Comparison of ENCODE assay signal across 22 cellular contexts in genomic region chr3:75814797-75815196, GRCh38. TPM values are rescaled to one million over a fixed set of nuclear protein-coding genes. Genes with fewer than 3 reads are reported as not detected.
DNase-seq lines count a peak whose midpoint lies in the region; ATAC-seq, FAIRE-seq and TF ChIP-seq lines count a peak whose summit lies in the region.
"Had no signal": no experiment of that assay in that cellular context is flagged by ENCODE, and none has a peak within 500 bp of the region (broad histone marks: within the 10 kb centered on the region; RNA-seq: fewer than 3 reads in every experiment).

No MANE protein-coding gene starts in this region.

- CTCF ChIA-PET in H1 (lab: Charles Lee; ENCODE audit: partially characterized antibody) = no interaction called here

- no peak overlapping the region for H3K4ac ChIP-seq in H1 (replicated peaks; ENCODE audit: insufficient read length, low read depth, low read length)

- no peak overlapping the region for H3K18ac ChIP-seq in H1 (ENCODE audit: extremely low read depth, low read length)

- H3K4me2 ChIP-seq in GM23338 = peak overlapping the region; percentile 40; the same call in 1 of the 2 replicates
- H3K4me2 ChIP-seq in H1 (ENCODE audit: insufficient read depth in 1 of 2, low read depth in 2 of 2, low read length in 2 of 2) = peak overlapping the region; percentile 42 to 47
- H3K4me2 ChIP-seq: BLaER1 had no signal

- H3K56ac ChIP-seq in H1 (replicated peaks; ENCODE audit: insufficient read length, low read depth, low read length) = no peak overlapping the region

- H3K27me3 ChIP-seq in GM23338 (ENCODE audit: insufficient read depth) = peaks cover 4% of the 10 kb centered on the region; the same call in 1 of the 2 replicates
- H3K27me3 ChIP-seq in HUES64 (ENCODE audit: insufficient read depth, low read length) = peaks cover 3% of the 10 kb centered on the region; the same call in 1 of the 2 replicates
- no peaks in the 10 kb centered on the region for H3K27me3 ChIP-seq in H1 (replicated peaks in 1 of 4; ENCODE audit: control insufficient read depth in 3 of 4, extremely low read depth in 1 of 4, insufficient read depth in 3 of 4, low read length in 3 of 4)
- H3K27me3 ChIP-seq in iPS-20b (ENCODE audit: insufficient read depth, low read length) = no peaks in the 10 kb centered on the region
- H3K27me3 ChIP-seq: BLaER1 had no signal

- H3K9ac ChIP-seq in HUES64 (ENCODE audit: low read depth, low read length) (no peak overlapping the region), H1 (replicated peaks in 1 of 4; ENCODE audit: extremely low read depth in 1 of 4, low read depth in 3 of 4, low read length in 3 of 4) (no peak overlapping the region), iPS-20b (ENCODE audit: low read depth, low read length) (no peak overlapping the region)
- H3K9ac ChIP-seq: BLaER1, GM23248 had no signal

- H2AK5ac ChIP-seq in H1 (ENCODE audit: low read depth, low read length) = no peak overlapping the region

- no peak overlapping the region for H2AFZ ChIP-seq in GM23338
- no peak overlapping the region for H2AFZ ChIP-seq in H1 (ENCODE audit: low read length)
- H2AFZ ChIP-seq: GM23248 had no signal

- H3K9me3 Mint-ChIP-seq in GM23338 = peaks cover 15% of the 10 kb centered on the region

- no peak overlapping the region for H3K14ac ChIP-seq in H1 (ENCODE audit: insufficient read length)

- H3K79me1 ChIP-seq in H1 (ENCODE audit: low read depth, low read length) = no peaks in the 10 kb centered on the region

- POLR2A ChIA-PET in H1 (lab: Charles Lee; ENCODE audit: partially characterized antibody) = no interaction called here

- no peak for TF ChIP-seq CTCF in GM23338 (conservative IDR thresholded peaks at IDR 0.05; ENCODE audit: low read depth in 2 of 2)
- no peak for TF ChIP-seq CTCF in H1 (IDR thresholded peaks at IDR 0.05; ENCODE audit: control extremely low read depth in 1 of 3, insufficient read depth in 1 of 3, low read depth in 1 of 3, low read length in 3 of 3)

- H3F3A ChIP-seq in GM23338 (replicated peaks; ENCODE audit: low read depth) = no peaks in the 10 kb centered on the region

- no peak overlapping the region for H2BK20ac ChIP-seq in H1 (ENCODE audit: low read length)

- DNase-seq in GM23338 (ENCODE audit: low spot score) (peak; percentile 78), H1 (ENCODE audit: low read depth in 1 of 2, low spot score in 2 of 2) (no peak), DMS53 treated with DMSO at 0.1 percent for 48 hours (lab: John Stamatoyannopoulos, UW; ENCODE audit: unreplicated experiment) (no peak), Kasumi-1 (lab: John Stamatoyannopoulos, UW) (no peak)
- DNase-seq: CD4-positive, CD25-positive, alpha-beta regulatory T cell; CD8-positive, alpha-beta T cell; DMS 273 treated with DMSO at 0.1 percent for 48 hours; DMS79 treated with DMSO at 0.1 percent for 48 hours; GF-D8; GM23248; HCEC 1CT had no signal

- no peak overlapping the region for H4K91ac ChIP-seq in H1 (replicated peaks; ENCODE audit: insufficient read length, low read length)

- H3K9me3 ChIP-seq in HUES64 (ENCODE audit: insufficient read depth, low read depth, low read length) (no peaks in the 10 kb centered on the region), H1 (ENCODE audit: insufficient read depth in 2 of 2, low read depth in 1 of 2, low read length in 1 of 2) (no peaks in the 10 kb centered on the region), iPS-20b (ENCODE audit: insufficient read depth, low read depth, low read length) (no peaks in the 10 kb centered on the region)
- H3K9me3 ChIP-seq: BLaER1 had no signal

- WGBS in HUES64 = 38% methylated on average over 3 of the region's 3 CpGs
- WGBS in H1 (ENCODE audit: extremely low coverage in 1 of 2, insufficient coverage in 1 of 2, insufficient read length in 1 of 2, insufficient replicate concordance in 2 of 2, low coverage in 1 of 2, low lambda C conversion rate in 2 of 2, missing lambda C conversion rate in 1 of 2), 2 experiments = 26% methylated on average over 3 of the region's 3 CpGs; no CpG with 5 or more reads in 1 of the 2 experiments

- peak overlapping the region; percentile 19 for H3K4me3 Mint-ChIP-seq in GM23338
- H3K4me3 Mint-ChIP-seq: B cell; CD4-positive, CD25-positive, alpha-beta regulatory T cell; CD8-positive, alpha-beta T cell had no signal

- no peak for FAIRE-seq in H1 (lab: Jason Lieb, UNC)
- FAIRE-seq: D721Med, GM12891, GM18507, H54 had no signal

- no peak overlapping the region for H4K8ac ChIP-seq in H1 (ENCODE audit: extremely low read depth, insufficient read depth, low read length)

- H2BK120ac ChIP-seq in H1 (replicated peaks; ENCODE audit: low read depth, low read length) = no peak overlapping the region

- H3K23ac ChIP-seq in H1 (ENCODE audit: insufficient read length) = no peak overlapping the region

- TF ChIP-seq EP300 in H1 (IDR thresholded peaks at IDR 0.05; ENCODE audit: borderline replicate concordance in 1 of 2, low read depth in 2 of 2, low read length in 2 of 2) = no peak

- H3K4me1 ChIP-seq in GM23338 (ENCODE audit: insufficient read depth) (peaks cover 49% of the 10 kb centered on the region), HUES64 (ENCODE audit: insufficient read depth, low read length) (peaks cover 45% of the 10 kb centered on the region), H1 (replicated peaks in 1 of 4; ENCODE audit: control insufficient read depth in 3 of 4, insufficient read depth in 4 of 4, low read length in 3 of 4) (peaks cover 0 to 9% (median 6%) of the 10 kb centered on the region in 4 experiments; a peak in 5 of 7 replicates), iPS-20b (ENCODE audit: insufficient read depth, low read length) (peaks cover 42% of the 10 kb centered on the region)
- H3K4me1 ChIP-seq: BLaER1 had no signal

- no peak overlapping the region for H4K5ac ChIP-seq in H1 (ENCODE audit: insufficient read length, low read depth, low read length)

- H3K27ac ChIP-seq in GM23338 (ENCODE audit: low read depth) (no peak overlapping the region), HUES64 (ENCODE audit: low read depth, low read length) (peak overlapping the region; percentile 57; the same call in 1 of the 2 replicates), H1 (ENCODE audit: low read depth, low read length) (no peak overlapping the region), iPS-20b (ENCODE audit: low read length) (no peak overlapping the region)
- H3K27ac ChIP-seq: 22Rv1, BLaER1, C4-2B, GM23248 had no signal

- no peaks in the 10 kb centered on the region for H3K36me3 ChIP-seq in GM23338 (ENCODE audit: insufficient read depth)
- no peaks in the 10 kb centered on the region for H3K36me3 ChIP-seq in HUES64 (ENCODE audit: insufficient read depth, low read length)
- H3K36me3 ChIP-seq in H1 (ENCODE audit: control insufficient read depth in 2 of 4, insufficient read depth in 4 of 4, low read length in 3 of 4) = no peaks in the 10 kb centered on the region
- H3K36me3 ChIP-seq in iPS-20b (ENCODE audit: insufficient read depth, low read depth, low read length) = no peaks in the 10 kb centered on the region
- H3K36me3 ChIP-seq: BLaER1 had no signal

- H3K4me3 ChIP-seq in GM23338 (no peak overlapping the region), HUES64 (ENCODE audit: low read length) (0 out of 2 replicates have a peak overlapping the region, but pooled peaks have one; percentile 16), H1 (ENCODE audit: extremely low read depth in 1 of 4, insufficient read depth in 2 of 4, low read depth in 3 of 4, low read length in 4 of 4) (peak overlapping the region in 1 of 4 experiments; percentile 32; a peak in 1 of 8 replicates), iPS-20b (ENCODE audit: low read length) (0 out of 2 replicates have a peak overlapping the region, but pooled peaks have one; percentile 1)
- H3K4me3 ChIP-seq: BLaER1, GM23248 had no signal

- TF ChIP-seq RAD21 in H1 (IDR thresholded peaks at IDR 0.05 in 1 of 2, conservative IDR thresholded peaks at IDR 0.05 in 1 of 2; ENCODE audit: low read depth in 2 of 2, low read length in 2 of 2) = no peak

- ATAC-seq in GM23338 = no peak
- ATAC-seq in HG02970 (IDR thresholded peaks at IDR 0.05; ENCODE audit: low FRiP score, unreplicated experiment) = no peak
- ATAC-seq: CD8-positive, alpha-beta T cell had no signal

- no peak for TF ChIP-seq POLR2A in H1 (IDR thresholded peaks at IDR 0.05; ENCODE audit: control extremely low read depth in 1 of 2, low read depth in 2 of 2, low read length in 2 of 2)

- H4K20me1 ChIP-seq in GM23338 (replicated peaks; ENCODE audit: insufficient read depth) (no peaks in the 10 kb centered on the region), H1 (replicated peaks in 1 of 2; ENCODE audit: control insufficient read depth in 1 of 2, insufficient read depth in 2 of 2, low read length in 2 of 2) (no peaks in the 10 kb centered on the region)
- H4K20me1 ChIP-seq: BLaER1 had no signal

- no peaks in the 10 kb centered on the region for H3K9me2 ChIP-seq in GM23338 (ENCODE audit: insufficient read depth)

- H3K23me2 ChIP-seq in H1 (ENCODE audit: low read depth, low read length) = no peaks in the 10 kb centered on the region

- H2BK12ac ChIP-seq in H1 (ENCODE audit: low read depth, low read length) = 0 out of 2 replicates have a peak overlapping the region, but pooled peaks have one; percentile 68

- peaks cover 14% of the 10 kb centered on the region for H3K27me3 Mint-ChIP-seq in GM23338 (ENCODE audit: insufficient read depth, low read depth, poor library complexity)
- H3K27me3 Mint-ChIP-seq: B cell had no signal

- H3K36me3 Mint-ChIP-seq in GM23338 (ENCODE audit: low read depth) = peaks cover 11% of the 10 kb centered on the region
- H3K36me3 Mint-ChIP-seq: CD4-positive, CD25-positive, alpha-beta regulatory T cell; CD8-positive, alpha-beta T cell had no signal

- H3K27ac Mint-ChIP-seq in GM23338 = peak overlapping the region; percentile 64; the same call in 1 of the 2 replicates
- H3K27ac Mint-ChIP-seq: B cell; CD4-positive, CD25-positive, alpha-beta regulatory T cell; CD8-positive, alpha-beta T cell had no signal

- peaks cover 58% of the 10 kb centered on the region for H3K4me1 Mint-ChIP-seq in GM23338
- H3K4me1 Mint-ChIP-seq: B cell; CD4-positive, CD25-positive, alpha-beta regulatory T cell had no signal

- H2BK5ac ChIP-seq in H1 (ENCODE audit: low read depth, low read length) = no peak overlapping the region

- H3K79me2 ChIP-seq in GM23338 (replicated peaks; ENCODE audit: insufficient read depth) = no peaks in the 10 kb centered on the region
- H3K79me2 ChIP-seq in H1 (ENCODE audit: control insufficient read depth in 1 of 2, insufficient read depth in 2 of 2, low read length in 2 of 2) = no peaks in the 10 kb centered on the region

- no peak overlapping the region for H2BK15ac ChIP-seq in H1 (ENCODE audit: low read length)

RNA-seq across cellular contexts. Expression of gene ZNF717, which starts 29.4 kb away (rescaled TPM):
- 15.3 and 15.7 TPM in 2 replicates for total RNA-seq in GM23338 (2014; rRNA removed; shearing (Covaris generic))
- 7.5 and 7.7 TPM in 2 replicates for polyA plus RNA-seq in GM23338 (2016; fragmentation: Nextera tagmentation; extraction: Ambion mirVana)
- 3.6 TPM for polyA plus RNA-seq in HUES64 (2013, experiment 1 of 2)
- polyA plus RNA-seq in HUES64 (2013, experiment 2 of 2) = 5.3 TPM
- not detected in 2 replicates for total RNA-seq in H1 (2021; fragmentation: NEBNext Ultra II Directional; extraction: Animal tissue kit (Norgen Biotek cat#: 25700))
- 8.6 and 14.2 TPM in 2 replicates for polyA plus RNA-seq in H1 (2011; rRNA removed)
- 15.9 TPM for polyA plus RNA-seq in H1 (2011; cell fraction: cytosol; rRNA removed)
- 10.9 TPM for polyA plus RNA-seq in H1 (2011; cell fraction: nucleus; rRNA removed)
- polyA plus RNA-seq in H1 (2012, experiment 1 of 2) = 9.2 to 12.3 TPM (median 10.2 TPM) in 4 replicates
- polyA plus RNA-seq in H1 (2012, experiment 2 of 2) = 2.9 TPM
- 11.4 TPM for polyA plus RNA-seq in H1 (2013, experiment 1 of 2)
- polyA plus RNA-seq in H1 (2013, experiment 2 of 2) = 10.5 TPM
- 47.6 and 62.7 TPM in 2 replicates for polyA minus RNA-seq in H1 (2011; rRNA and poly(A)+ RNA removed)
- 18.2 TPM for polyA minus RNA-seq in H1 (2011; cell fraction: cytosol; rRNA and poly(A)+ RNA removed)
- polyA minus RNA-seq in H1 (2011; cell fraction: nucleus; rRNA and poly(A)+ RNA removed) = 72.8 TPM

Comparison
In these comparisons a context has a peak if more than half of its experiments do, and no peak if none do; other contexts are left out.
1. RNA of gene ZNF717, which starts 29.4 kb away (total RNA-seq): 15.3 to 15.7 TPM in GM23338; not detected in H1; every median in the first group is over 10 times any median in the second.